8 cellular contexts compared by ENCODE assay signal in the genomic region with DNA sequence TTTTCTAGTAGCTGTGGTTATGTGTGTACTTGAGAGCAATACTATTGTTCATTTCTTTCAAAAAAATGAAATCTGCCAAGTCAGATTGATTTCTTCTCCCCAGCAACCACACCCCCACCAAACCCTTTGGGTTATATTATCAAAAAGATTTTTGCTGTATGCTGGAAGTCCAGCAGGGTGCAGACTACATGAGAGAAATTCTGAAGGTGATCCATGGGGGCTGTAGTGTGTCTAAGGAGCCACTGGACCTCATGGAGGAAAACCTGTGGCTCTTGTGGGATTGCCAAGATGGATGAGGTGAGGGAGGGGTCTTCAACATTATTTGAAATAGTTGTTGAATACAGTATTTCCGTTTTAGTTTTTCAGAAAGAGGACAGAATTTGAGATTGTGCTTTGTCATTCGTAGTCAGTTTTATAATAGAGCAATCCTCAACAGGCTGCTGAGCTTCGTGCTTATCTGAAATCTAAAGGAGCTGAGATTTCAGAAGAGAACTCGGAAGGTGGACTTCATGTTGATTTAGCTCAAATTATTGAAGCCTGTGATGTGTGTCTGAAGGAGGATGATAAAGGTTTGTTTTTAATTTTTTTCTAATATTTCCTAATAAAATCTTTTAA. TPM values are rescaled to one million over a fixed set of nuclear protein-coding genes. Genes with fewer than 3 reads are reported as not detected.
DNase-seq lines count a peak whose midpoint lies in the region; ATAC-seq and TF ChIP-seq lines count a peak whose summit lies in the region.

No MANE protein-coding gene starts in this region.

- TF ChIP-seq CTCF in GM10266 (IDR thresholded peaks at IDR 0.05; ENCODE audit: control insufficient read depth, insufficient read depth, low read depth, missing control alignments), result peak; percentile 29

- ATAC-seq in GM19463 (IDR thresholded peaks at IDR 0.05; ENCODE audit: unreplicated experiment), result no peak
- ATAC-seq in HG03280 (IDR thresholded peaks at IDR 0.05; ENCODE audit: unreplicated experiment), result no peak
- ATAC-seq in GM19467 (IDR thresholded peaks at IDR 0.05; ENCODE audit: unreplicated experiment), result no peak

- DNase-seq in AG08396 (ENCODE audit: low spot score), result peak; percentile 20
- DNase-seq in GM10266 (ENCODE audit: extremely low spot score), result no peak
- DNase-seq in RPMI7951 (ENCODE audit: low read depth), result peak; percentile 20
- DNase-seq in fibroblast of gingiva (ENCODE audit: low read depth), result peak; percentile 8
- DNase-seq in NCI-H446 treated with DMSO at 0.1 percent for 48 hours (lab: John Stamatoyannopoulos, UW), result no peak

RNA-seq across cellular contexts. Expression of a gene that starts 3.1 kb away (rescaled TPM):
- 673 and 742 TPM in 2 replicates for total RNA-seq in RPMI7951 (2014; rRNA removed; shearing (Covaris generic))

Comparison
In these comparisons a context has a peak if more than half of its experiments do, and no peak if none do; other contexts are left out.
1. DNase-seq: peak in AG08396 (single experiment), RPMI7951 (single experiment) and fibroblast of gingiva (single experiment); none in GM10266 (single experiment) and NCI-H446 treated with DMSO at 0.1 percent for 48 hours (single experiment).